In genomic region chr4:169659736-169660670, GRCh38 we compare ENCODE assay signal across 8 cellular contexts. TPM values are rescaled to one million over a fixed set of nuclear protein-coding genes. Genes with fewer than 3 reads are reported as not detected.
DNase-seq lines count a peak whose midpoint lies in the region; ATAC-seq, FAIRE-seq and TF ChIP-seq lines count a peak whose summit lies in the region.

No MANE protein-coding gene starts in this region.

- CTCF ChIA-PET in K562 (lab: Yijun Ruan, JAX; ENCODE audit: low intra/inter-chr PET ratio), result no interaction called here

- H2AFZ ChIP-seq in K562 (ENCODE audit: low read depth, low read length), result peak overlapping the region; percentile 11

- H3K27me3 ChIP-seq in K562 (ENCODE audit: control insufficient read depth in 2 of 2, insufficient read depth in 2 of 2, low read length in 2 of 2), result no peaks in the 10 kb centered on the region

- intact Hi-C loops in K562 (cut with micrococcal nuclease), result loop anchor here (1.0 to 5.0 kb wide), 4 partner anchors 34 to 97 kb away; partner anchors contain the start of genes CLCN3, HPF1 and NEK1

- peak; percentile 95 for TF ChIP-seq POLR2A in K562 (conservative IDR thresholded peaks at IDR 0.05)

- TF ChIP-seq CTCF in GM12875 (IDR thresholded peaks at IDR 0.05; ENCODE audit: borderline replicate concordance, insufficient read depth, low read depth, low read length) (no peak), K562 (IDR thresholded peaks at IDR 0.05 in 2 of 3, conservative IDR thresholded peaks at IDR 0.05 in 1 of 3; ENCODE audit: insufficient read depth in 2 of 3, low read depth in 1 of 3, low read length in 3 of 3) (no peak), retinal pigment epithelial cell (conservative IDR thresholded peaks at IDR 0.05; ENCODE audit: low read depth, low read length) (no peak)

- peak; percentile 100 for FAIRE-seq in K562 (lab: Jason Lieb, UNC)

- 0 out of 3 replicates have a peak, but pooled peaks cover 4% of the 10 kb centered on the region for H3K36me3 ChIP-seq in K562 (ENCODE audit: control insufficient read depth, insufficient read depth, low read length)

- peak overlapping the region; percentile 65 to 89 for H3K9ac ChIP-seq in K562 (ENCODE audit: insufficient read depth in 1 of 2, low read depth in 2 of 2, low read length in 2 of 2)

- ATAC-seq in HG02798 (IDR thresholded peaks at IDR 0.05; ENCODE audit: poor library complexity, unreplicated experiment) (peak; percentile 99), K562 (peak; percentile 79)

- peaks cover 92% of the 10 kb centered on the region for H3K79me2 ChIP-seq in K562 (ENCODE audit: control insufficient read depth, insufficient read depth, low read length)

- H3K4me3 ChIP-seq in GM12875 (ENCODE audit: low read depth, low read length), result peak overlapping the region; percentile 26
- H3K4me3 ChIP-seq in K562, result peak overlapping the region; percentile 51
- peak overlapping the region; percentile 67 for H3K4me3 ChIP-seq in retinal pigment epithelial cell (ENCODE audit: low read length)

- TF ChIP-seq RAD21 in K562 (CRISPR knock-in tag; conservative IDR thresholded peaks at IDR 0.05 in 1 of 2, IDR thresholded peaks at IDR 0.05 in 1 of 2), result peak in 1 of 2 experiments; percentile 13; a peak in 2 of 4 replicates

- in situ Hi-C loops in K562 (cut with MboI), result loop anchor here (5.0 kb wide), 1 partner anchor 38 kb away; the partner anchor contains the start of gene CLCN3

- 1% methylated on average over 14 of the region's 14 CpGs for WGBS in K562 (ENCODE audit: insufficient coverage, low coverage, missing lambda C conversion rate)

- peak overlapping the region; percentile 93 for H3K27ac ChIP-seq in K562 (ENCODE audit: extremely low read depth, low read depth, low read length)

- TSS peak; percentile 61 for BruUV-seq in K562 (replicated peaks; lab: Mats Ljungman, UMichigan)

- H3K4me1 ChIP-seq in K562 (replicated peaks in 1 of 2; ENCODE audit: control insufficient read depth in 2 of 2, insufficient read depth in 2 of 2, low read length in 2 of 2), result peaks cover 0 to 5% of the 10 kb centered on the region in 2 experiments; a peak in 3 of 5 replicates

- no peaks in the 10 kb centered on the region; the same call in 1 of the 2 replicates for H3K9me3 ChIP-seq in K562 (replicated peaks; ENCODE audit: control insufficient read depth, insufficient read depth, low read depth, low read length)

- H3K4me2 ChIP-seq in K562 (ENCODE audit: insufficient read depth, low read length), result peak overlapping the region; percentile 80

- TF ChIP-seq EP300 in K562 (IDR thresholded peaks at IDR 0.05; ENCODE audit: low read length), result peak; percentile 91

- no peaks in the 10 kb centered on the region for H4K20me1 ChIP-seq in K562 (replicated peaks; ENCODE audit: control insufficient read depth, insufficient read depth, low read length)

- POLR2A ChIA-PET in K562 (lab: Yijun Ruan, JAX), result interaction anchor here (0.6 to 6.6 kb wide), 19 partner anchors 8 to 186 kb away, joined by 3 to 51 read pairs (median 5); partner anchors contain the start of genes CLCN3 and NEK1

- DNase-seq in NCI-H1436 treated with DMSO at 0.1 percent for 48 hours (lab: John Stamatoyannopoulos, UW) (peak; percentile 91), T-helper 9 cell (peak; percentile 37), K562 (ENCODE audit: extremely low read depth in 1 of 4, low spot score in 3 of 4) (peak; percentile 83 to 97 (median 88)), hypothalamus (lab: John Stamatoyannopoulos, UW) (peak in 42 of 51 donors; percentile 4 to 88 (median 31)), retinal pigment epithelial cell (ENCODE audit: low read depth) (peak; percentile 99), SKM-1 treated with dmso at 0.1 percent for 144 hours (lab: John Stamatoyannopoulos, UW; ENCODE audit: unreplicated experiment) (no peak)

- H3K9me1 ChIP-seq in K562 (ENCODE audit: control insufficient read depth, insufficient read depth, low read length), result no peaks in the 10 kb centered on the region

TF ChIP-seq in K562, 482 proteins besides CTCF, POLR2A, EP300 and RAD21 (continues in another document):
- TF ChIP-seq BRD9 (IDR thresholded peaks at IDR 0.05; ENCODE audit: low read depth, partially characterized antibody), result peak; percentile 69
- TF ChIP-seq ZNF639 (CRISPR knock-in tag; conservative IDR thresholded peaks at IDR 0.05 in 1 of 2, IDR thresholded peaks at IDR 0.05 in 1 of 2), result peak in 1 of 2 experiments; percentile 64; a peak in 1 of 4 replicates
- no peak for TF ChIP-seq ZNF184 (CRISPR knock-in tag; IDR thresholded peaks at IDR 0.05)
- TF ChIP-seq MCM3 (IDR thresholded peaks at IDR 0.05), result no peak
- no peak for TF ChIP-seq ZNF398 (CRISPR knock-in tag; IDR thresholded peaks at IDR 0.05)
- no peak for TF ChIP-seq ZBTB17 (CRISPR knock-in tag; IDR thresholded peaks at IDR 0.05)
- TF ChIP-seq IRF9 (tag; IDR thresholded peaks at IDR 0.05), result 0 out of 2 replicates have a peak, but pooled peaks have one; percentile 54
- no peak for TF ChIP-seq ZC3H8 (IDR thresholded peaks at IDR 0.05)
- no peak for TF ChIP-seq KAT2B (IDR thresholded peaks at IDR 0.05; ENCODE audit: low read depth, low read length)

RNA-seq across cellular contexts. Expression of gene CLCN3, which starts 39.6 kb away (rescaled TPM):
- total RNA-seq in K562 (2011; cell fraction: chromatin; rRNA removed; ENCODE audit: low replicate concordance), result 50.5 and 176 TPM in 2 replicates
- 36.2 and 41.2 TPM in 2 replicates for total RNA-seq in K562 (2011; cell fraction: nucleolus; rRNA removed)
- 79.1 and 117 TPM in 2 replicates for total RNA-seq in K562 (2011; cell fraction: nucleoplasm; rRNA removed)
- 28.0 and 28.4 TPM in 2 replicates for total RNA-seq in K562 (2014; rRNA removed)
- 48.1 and 60.1 TPM in 2 replicates for total RNA-seq in K562 (2014; rRNA removed; fragmentation: Illumina TruSeq; extraction: Trizol)
- 38.2 and 38.5 TPM in 2 replicates for total RNA-seq in K562 (2015; rRNA removed; fragmentation: Illumina TruSeq; extraction: Trizol)
- total RNA-seq in K562 (2021), result 44.8 and 46.3 TPM in 2 replicates
- polyA plus RNA-seq in K562 (2011; rRNA removed), result 46.9 and 60.6 TPM in 2 replicates
- 18.1 and 24.5 TPM in 2 replicates for polyA plus RNA-seq in K562 (2011; cell fraction: cytosol; rRNA removed)
- polyA plus RNA-seq in K562 (2011; cell fraction: nucleus; rRNA removed), result 15.1 and 21.3 TPM in 2 replicates
- 28.2 and 30.6 TPM in 2 replicates for polyA plus RNA-seq in K562 (2012)
- polyA plus RNA-seq in K562 (2014; fragmentation: Illumina TruSeq; extraction: Trizol), result 35.1 and 43.6 TPM in 2 replicates
- polyA plus RNA-seq in K562 (2014; fragmentation: Nextera tagmentation; extraction: Ambion mirVana), result 10 to 100 TPM; 12.7 to 22.8 TPM
- 30.8 and 35.5 TPM in 2 replicates for polyA plus RNA-seq in K562 (2014; rRNA removed)
- 169 and 177 TPM in 2 replicates for polyA minus RNA-seq in K562 (2011; rRNA and poly(A)+ RNA removed)
- polyA minus RNA-seq in K562 (2011; cell fraction: cytosol; rRNA and poly(A)+ RNA removed), result 28.0 and 38.7 TPM in 2 replicates
- 23.8 and 47.7 TPM in 2 replicates for polyA minus RNA-seq in K562 (2011; cell fraction: nucleus; rRNA and poly(A)+ RNA removed)

RNA-seq across cellular contexts. Expression of gene NEK1, which starts 47.6 kb away (rescaled TPM):
- 29.0 and 61.5 TPM in 2 replicates for total RNA-seq in K562 (2011; cell fraction: chromatin; rRNA removed; ENCODE audit: low replicate concordance)
- 20.3 and 30.8 TPM in 2 replicates for total RNA-seq in K562 (2011; cell fraction: nucleolus; rRNA removed)
- 35.7 and 51.3 TPM in 2 replicates for total RNA-seq in K562 (2011; cell fraction: nucleoplasm; rRNA removed)
- total RNA-seq in K562 (2014; rRNA removed) (7.1 and 8.3 TPM in 2 replicates), K562 (2014; rRNA removed; fragmentation: Illumina TruSeq; extraction: Trizol) (10.7 and 11.9 TPM in 2 replicates), K562 (2015; rRNA removed; fragmentation: Illumina TruSeq; extraction: Trizol) (9.2 and 10.3 TPM in 2 replicates), K562 (2021) (15.7 and 18.2 TPM in 2 replicates)
- polyA plus RNA-seq in K562 (2011; rRNA removed) (12.0 and 12.7 TPM in 2 replicates), K562 (2014; fragmentation: Illumina TruSeq; extraction: Trizol) (13.5 and 15.2 TPM in 2 replicates), K562 (2014; fragmentation: Nextera tagmentation; extraction: Ambion mirVana) (1 to 10 TPM; 6.2 to 9.0 TPM), K562 (2014; rRNA removed) (9.8 and 11.2 TPM in 2 replicates)
- polyA plus RNA-seq in K562 (2011; cell fraction: cytosol; rRNA removed), result 3.3 and 5.6 TPM in 2 replicates
- 10.7 and 12.7 TPM in 2 replicates for polyA plus RNA-seq in K562 (2011; cell fraction: nucleus; rRNA removed)
- 8.9 and 13.0 TPM in 2 replicates for polyA plus RNA-seq in K562 (2012)
- polyA minus RNA-seq in K562 (2011; rRNA and poly(A)+ RNA removed), result 21.3 and 22.2 TPM in 2 replicates
- polyA minus RNA-seq in K562 (2011; cell fraction: cytosol; rRNA and poly(A)+ RNA removed), result 4.9 and 10.8 TPM in 2 replicates
- polyA minus RNA-seq in K562 (2011; cell fraction: nucleus; rRNA and poly(A)+ RNA removed), result 27.1 and 36.1 TPM in 2 replicates
